Comparison of ENCODE assay signal across 8 cellular contexts in the genomic region with DNA sequence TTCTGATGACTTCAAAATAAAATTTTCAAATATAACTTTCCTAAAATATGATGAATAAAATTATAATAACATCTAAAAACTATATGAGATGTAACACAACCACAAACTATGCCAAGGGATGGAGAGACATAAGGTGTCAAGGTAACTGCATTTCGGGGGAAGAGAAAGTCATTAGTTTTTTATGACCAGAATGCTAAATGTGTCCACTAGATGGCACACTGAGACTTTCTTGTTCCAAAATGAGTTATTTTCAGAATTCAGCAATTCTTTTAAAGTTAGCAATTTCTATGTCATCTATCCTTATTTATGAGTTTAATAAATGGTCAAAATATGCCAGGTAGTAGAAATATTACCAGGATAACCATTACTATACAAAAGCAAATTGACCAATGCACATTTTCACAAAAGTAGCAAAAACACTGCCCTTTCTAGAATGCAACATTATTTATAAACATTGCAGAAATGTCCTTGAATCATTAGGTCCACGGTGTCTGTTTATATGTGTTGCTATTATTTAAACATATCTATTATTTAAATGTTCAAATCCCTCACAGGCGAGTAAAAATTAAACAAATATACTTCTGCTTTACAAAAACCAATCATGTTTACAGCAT.
DNase-seq lines count a peak whose midpoint lies in the region; ATAC-seq and TF ChIP-seq lines count a peak whose summit lies in the region.

No MANE protein-coding gene starts in this region.

- no peak overlapping the region for H3K9ac ChIP-seq in SK-N-MC (ENCODE audit: insufficient read length)

- peak; percentile 34 for DNase-seq in NCI-H1105 treated with DMSO at 0.1 percent for 48 hours (lab: John Stamatoyannopoulos, UW)
- DNase-seq in NCI-H1105 (lab: John Stamatoyannopoulos, UW): no peak
- peak; percentile 3 for DNase-seq in SK-N-MC (ENCODE audit: low read depth, low spot score)
- peak; percentile 21 for DNase-seq in fibroblast of the conjunctiva (ENCODE audit: low read depth)
- peak; percentile 33 for DNase-seq in renal cortical epithelial cell (ENCODE audit: low read depth)
- DNase-seq in activated CD4-positive, alpha-beta memory T cell treated with anti-CD3 and anti-CD28 coated beads for 36 hours: no peak

- H3K4me3 ChIP-seq in HEK293 (ENCODE audit: low read depth, low read length) (no peak overlapping the region), SK-N-MC (no peak overlapping the region)

- no peak overlapping the region for H3K27ac Mint-ChIP-seq in activated CD4-positive, alpha-beta memory T cell treated with anti-CD3 and anti-CD28 coated beads for 36 hours

- no peaks in the 10 kb centered on the region for H3K4me1 ChIP-seq in HEK293 (ENCODE audit: control insufficient read depth, insufficient read depth, low read length)

- H3K27me3 Mint-ChIP-seq in activated CD4-positive, alpha-beta memory T cell treated with anti-CD3 and anti-CD28 coated beads for 36 hours: no peaks in the 10 kb centered on the region

- intact Hi-C loops in activated CD4-positive, alpha-beta memory T cell treated with anti-CD3 and anti-CD28 coated beads for 36 hours (cut with micrococcal nuclease): loop anchor here (1.0 kb wide), 2 partner anchors 154 to 582 kb away; no protein-coding TSS in a partner anchor

- no peaks in the 10 kb centered on the region for H3K36me3 Mint-ChIP-seq in activated CD4-positive, alpha-beta memory T cell treated with anti-CD3 and anti-CD28 coated beads for 36 hours

- POLR2A ChIA-PET in HEK293 (lab: Yijun Ruan, JAX): no interaction called here
- POLR2A ChIA-PET in activated CD4-positive, alpha-beta memory T cell treated with anti-CD3 and anti-CD28 coated beads for 36 hours (lab: Charles Lee): no interaction called here

- H3K4me1 Mint-ChIP-seq in activated CD4-positive, alpha-beta memory T cell treated with anti-CD3 and anti-CD28 coated beads for 36 hours (ENCODE audit: low read depth): no peaks in the 10 kb centered on the region

- ATAC-seq in GM18511 (IDR thresholded peaks at IDR 0.05; ENCODE audit: unreplicated experiment): no peak

- H3K9me3 Mint-ChIP-seq in activated CD4-positive, alpha-beta memory T cell treated with anti-CD3 and anti-CD28 coated beads for 36 hours: no peaks in the 10 kb centered on the region

- H3K9me3 ChIP-seq in HEK293 (ENCODE audit: control insufficient read depth, insufficient read depth, low read depth, low read length): no peaks in the 10 kb centered on the region
- no peaks in the 10 kb centered on the region for H3K9me3 ChIP-seq in SK-N-MC (ENCODE audit: low read depth, low read length)

- TF ChIP-seq CTCF in HEK293 (tag by site-specific recombination; IDR thresholded peaks at IDR 0.05): no peak

- H3K36me3 ChIP-seq in HEK293 (ENCODE audit: control insufficient read depth in 2 of 2, insufficient read depth in 1 of 2, low read length in 2 of 2): no peaks in the 10 kb centered on the region
- H3K36me3 ChIP-seq in SK-N-MC (ENCODE audit: insufficient read depth, low read length): no peaks in the 10 kb centered on the region

- no peak overlapping the region for H3K27ac ChIP-seq in HEK293 (ENCODE audit: extremely low read depth, low read depth, low read length)
- H3K27ac ChIP-seq in SK-N-MC: no peak overlapping the region

- no peak overlapping the region for H3K4me3 Mint-ChIP-seq in activated CD4-positive, alpha-beta memory T cell treated with anti-CD3 and anti-CD28 coated beads for 36 hours

- CTCF ChIA-PET in HEK293 (lab: Yijun Ruan, JAX): interaction anchor here (0.6 to 3.1 kb wide), 11 partner anchors 11 to 658 kb away, joined by 3 to 20 read pairs (median 4); no protein-coding TSS in a partner anchor
- CTCF ChIA-PET in activated CD4-positive, alpha-beta memory T cell treated with anti-CD3 and anti-CD28 coated beads for 36 hours (lab: Charles Lee): interaction anchor here (0.9 to 1.5 kb wide), 6 partner anchors 10 to 583 kb away, joined by 3 to 15 read pairs (median 4); no protein-coding TSS in a partner anchor

TF ChIP-seq in HEK293, 187 proteins besides CTCF, POLR2A, EP300 and RAD21:
- TF ChIP-seq ZNF146 (tag by site-specific recombination; IDR thresholded peaks at IDR 0.05): no peak
- TF ChIP-seq ZNF654 (tag by site-specific recombination; IDR thresholded peaks at IDR 0.05; ENCODE audit: low read depth): peak; percentile 81
- TF ChIP-seq ZNF660 (tag by site-specific recombination; IDR thresholded peaks at IDR 0.05): peak; percentile 33; the same call in 1 of the 2 replicates

Comparison
In these comparisons a context has a peak if more than half of its experiments do, and no peak if none do; other contexts are left out.
1. DNase-seq: peak in NCI-H1105 treated with DMSO at 0.1 percent for 48 hours (single experiment), SK-N-MC (single experiment), fibroblast of the conjunctiva (single experiment) and renal cortical epithelial cell (single experiment); none in NCI-H1105 (single experiment) and activated CD4-positive, alpha-beta memory T cell treated with anti-CD3 and anti-CD28 coated beads for 36 hours (single experiment).